In genomic region chr1:228781801-228782661, GRCh38 we compare ENCODE assay signal across 28 cellular contexts. TPM values are rescaled to one million over a fixed set of nuclear protein-coding genes. Genes with fewer than 3 reads are reported as not detected.
DNase-seq lines count a peak whose midpoint lies in the region; ATAC-seq, FAIRE-seq and TF ChIP-seq lines count a peak whose summit lies in the region.
"Had no signal": no experiment of that assay in that cellular context is flagged by ENCODE, and none has a peak within 500 bp of the region (broad histone marks: within the 10 kb centered on the region; RNA-seq: fewer than 3 reads in every experiment).

No MANE protein-coding gene starts in this region.

- peak overlapping the region; percentile 23 to 90 for H3K18ac ChIP-seq in mesenchymal stem cell (ENCODE audit: low read depth in 1 of 2, low read length in 2 of 2)

- in situ Hi-C loops in gastrocnemius medialis (cut with MboI; ENCODE audit: low sequenced_read_pairs in 4 of 4) = no loop called here

- no peak overlapping the region for H3K4me2 ChIP-seq in mesenchymal stem cell (ENCODE audit: low read length, poor library complexity, severe bottlenecking)

- 66% methylated on average over 10 of the region's 10 CpGs for WGBS in mesenchymal stem cell

- H3K9ac ChIP-seq in mesenchymal stem cell (ENCODE audit: low read length) = no peak overlapping the region

- H2BK120ac ChIP-seq in mesenchymal stem cell (ENCODE audit: low read depth, low read length) = no peak overlapping the region

- H3K27ac ChIP-seq in mesenchymal stem cell (ENCODE audit: low read length, poor library complexity, severe bottlenecking) = no peak overlapping the region
- peak overlapping the region in 3 of 4 donors; percentile 42 to 73 (median 53) for H3K27ac ChIP-seq in gastrocnemius medialis
- no peak overlapping the region for H3K27ac ChIP-seq in coronary artery
- H3K27ac ChIP-seq: C4-2B, left lung, prostate gland, sigmoid colon, tibial nerve had no signal

- no peak overlapping the region for H2AK5ac ChIP-seq in mesenchymal stem cell (ENCODE audit: low read length, severe bottlenecking)

- no peak overlapping the region for H2AFZ ChIP-seq in mesenchymal stem cell (ENCODE audit: low read depth, low read length)

- H3K4ac ChIP-seq in mesenchymal stem cell (ENCODE audit: low read depth in 1 of 2, low read length in 2 of 2) = peak overlapping the region in 1 of 2 experiments; percentile 12

- peak overlapping the region in 1 of 2 experiments; percentile 93 for H3K14ac ChIP-seq in mesenchymal stem cell (ENCODE audit: low read length in 2 of 2)

- TF ChIP-seq CTCF in D721Med (IDR thresholded peaks at IDR 0.05; ENCODE audit: insufficient read depth, missing control alignments) (no peak), gastrocnemius medialis (IDR thresholded peaks at IDR 0.05 in 4 of 5, conservative IDR thresholded peaks at IDR 0.05 in 1 of 5) (no peak), coronary artery (IDR thresholded peaks at IDR 0.05) (no peak)

- no peak for TF ChIP-seq POLR2A in gastrocnemius medialis (IDR thresholded peaks at IDR 0.05)

- no peak overlapping the region for H2BK5ac ChIP-seq in mesenchymal stem cell (ENCODE audit: low read depth, low read length, poor library complexity, severe bottlenecking)

- H2BK15ac ChIP-seq in mesenchymal stem cell (ENCODE audit: low read depth, poor library complexity, severe bottlenecking) = no peak overlapping the region

- H3K36me3 ChIP-seq in mesenchymal stem cell (ENCODE audit: control insufficient read depth in 1 of 2, insufficient read depth in 2 of 2, low read depth in 1 of 2, low read length in 2 of 2) (no peaks in the 10 kb centered on the region), gastrocnemius medialis (no peaks in the 10 kb centered on the region)
- H3K36me3 ChIP-seq: left lung, prostate gland, sigmoid colon, tibial nerve had no signal

- no peaks in the 10 kb centered on the region for H3K9me3 ChIP-seq in mesenchymal stem cell (ENCODE audit: control insufficient read depth, low read length)
- no peaks in the 10 kb centered on the region for H3K9me3 ChIP-seq in gastrocnemius medialis
- H3K9me3 ChIP-seq: left lung, prostate gland, sigmoid colon, tibial nerve had no signal

- H3K4me3 ChIP-seq in mesenchymal stem cell (ENCODE audit: insufficient read depth in 1 of 2, low read depth in 1 of 2, low read length in 2 of 2) (no peak overlapping the region), gastrocnemius medialis (no peak overlapping the region), coronary artery (no peak overlapping the region)
- H3K4me3 ChIP-seq: left lung, prostate gland, sigmoid colon, tibial nerve had no signal

- H3K23ac ChIP-seq in mesenchymal stem cell (ENCODE audit: low read length in 2 of 2) = peak overlapping the region in 1 of 2 experiments; percentile 75

- peak overlapping the region; percentile 22 for H4K8ac ChIP-seq in mesenchymal stem cell (ENCODE audit: low read length)

- peak overlapping the region; percentile 53 for H4K91ac ChIP-seq in mesenchymal stem cell (ENCODE audit: low read length)

- H2BK12ac ChIP-seq in mesenchymal stem cell (ENCODE audit: low read length in 2 of 2) = peak overlapping the region; percentile 7 to 37

- H3K4me1 ChIP-seq in mesenchymal stem cell (ENCODE audit: control insufficient read depth, insufficient read depth, low read depth, low read length) (peaks cover 3% of the 10 kb centered on the region), gastrocnemius medialis (peaks cover 2 to 56% of the 10 kb centered on the region in 2 donors)
- H3K4me1 ChIP-seq: prostate gland had no signal

- FAIRE-seq in D721Med (lab: Jason Lieb, UNC) = peak; percentile 38

- H3K27me3 ChIP-seq in mesenchymal stem cell (ENCODE audit: control insufficient read depth in 1 of 2, insufficient read depth in 1 of 2, low read length in 2 of 2) (peaks cover 0 to 22% of the 10 kb centered on the region in 2 experiments), gastrocnemius medialis (no peaks in the 10 kb centered on the region)
- H3K27me3 ChIP-seq: left lung, sigmoid colon, tibial nerve had no signal

- H3K79me1 ChIP-seq in mesenchymal stem cell (replicated peaks; ENCODE audit: low read length, poor library complexity, severe bottlenecking) = no peaks in the 10 kb centered on the region

- intact Hi-C loops in gastrocnemius medialis (cut with DNase I; ENCODE audit: low total_unique reads) = no loop called here

- DNase-seq in D721Med (ENCODE audit: insufficient read length, low spot score) (no peak), RPMI7951 (ENCODE audit: low read depth) (peak; percentile 2), mesenchymal stem cell (no peak), gastrocnemius medialis (no peak), epidermal melanocyte (ENCODE audit: insufficient read length, low spot score) (no peak), coronary artery (ENCODE audit: low spot score) (no peak)
- DNase-seq: activated CD4-positive, alpha-beta T cell treated with anti-CD3 and anti-CD28 coated beads for 48 hours; activated CD8-positive, alpha-beta memory T cell treated with anti-CD3 and anti-CD28 coated beads for 24 hours; activated effector memory CD4-positive, alpha-beta T cell treated with anti-CD3 and anti-CD28 coated beads, Interleukin-2, amount 50 U/mL, for 16 hours; activated naive CD8-positive, alpha-beta T cell treated with anti-CD3 and anti-CD28 coated beads for 36 hours; activated T-cell treated with anti-CD3 and anti-CD28 coated beads, Interleukin-2, amount 50 U/mL, for 1 hour; anterior cingulate cortex; cortex of kidney; effector memory CD8-positive, alpha-beta T cell; head of caudate nucleus; islet precursor cell; Kasumi-1; left lung; MV-4-11; SHP77 treated with DMSO at 0.1 percent for 48 hours; sigmoid colon; stimulated activated CD4-positive, alpha-beta T cell treated with anti-CD3 and anti-CD28 coated beads, Interleukin-4, amount 100 ng/mL, for 4 hours; T-cell had no signal

- no peak for ATAC-seq in gastrocnemius medialis
- ATAC-seq in GM18498 (IDR thresholded peaks at IDR 0.05; ENCODE audit: unreplicated experiment) = no peak
- no peak for ATAC-seq in GM18502 (IDR thresholded peaks at IDR 0.05; ENCODE audit: poor library complexity, unreplicated experiment)
- ATAC-seq: effector memory CD8-positive, alpha-beta T cell; T-cell had no signal

RNA-seq across cellular contexts. Expression of gene RHOU, which starts 46.8 kb away (rescaled TPM):
- 0.24 and 0.59 TPM in 2 replicates for total RNA-seq in RPMI7951 (2014; rRNA removed; shearing (Covaris generic))
- polyA plus RNA-seq in mesenchymal stem cell (2013, experiment 1 of 2) = 7.9 TPM
- polyA plus RNA-seq in mesenchymal stem cell (2013, experiment 2 of 2) = 7.8 TPM
- 10 to 100 TPM; 11.8 to 65.2 (median 47.4) TPM for total RNA-seq in gastrocnemius medialis

Comparison
In these comparisons a context has a peak if more than half of its experiments do, and no peak if none do; other contexts are left out.
1. H3K27ac ChIP-seq: peak in gastrocnemius medialis (3 of 4); none in mesenchymal stem cell (single experiment) and coronary artery (0 of 2).